22 cellular contexts compared by ENCODE assay signal in genomic region chr6:138716017-138716416, GRCh38. TPM values are rescaled to one million over a fixed set of nuclear protein-coding genes. Genes with fewer than 3 reads are reported as not detected.
DNase-seq lines count a peak whose midpoint lies in the region; ATAC-seq, FAIRE-seq and TF ChIP-seq lines count a peak whose summit lies in the region.
"Had no signal": no experiment of that assay in that cellular context is flagged by ENCODE, and none has a peak within 500 bp of the region (broad histone marks: within the 10 kb centered on the region; RNA-seq: fewer than 3 reads in every experiment).

No MANE protein-coding gene starts in this region.

- ATAC-seq in HG03354 (IDR thresholded peaks at IDR 0.05; ENCODE audit: poor library complexity, severe bottlenecking, unreplicated experiment) = no peak

- FAIRE-seq in GM12892 (lab: Jason Lieb, UNC) = peak; percentile 5
- FAIRE-seq: A204.1 had no signal

- no peak for TF ChIP-seq CTCF in GM20000 (IDR thresholded peaks at IDR 0.05; ENCODE audit: extremely low read depth, missing control alignments)

- DNase-seq in GM12892 (ENCODE audit: insufficient read length) = no peak
- DNase-seq in GM20000 (ENCODE audit: low spot score) = peak; percentile 35
- DNase-seq in iris pigment epithelial cell (ENCODE audit: low read depth) = peak; percentile 25
- no peak for DNase-seq in NCI-H774 (lab: John Stamatoyannopoulos, UW)
- no peak for DNase-seq in NCI-H345 (lab: John Stamatoyannopoulos, UW)
- DNase-seq: 8988T; ACHN; BE2C; C1 segment of cervical spinal cord; CD4-positive, alpha-beta memory T cell; CD4-positive, CD25-positive, alpha-beta regulatory T cell; CD8-positive, alpha-beta memory T cell; COR-L47; DMS 273 treated with DMSO at 0.1 percent for 48 hours; DMS153; DMS53; DMS79; DND-41; EL; GDM1 had no signal

- TF ChIP-seq POLR2A in GM12892 (IDR thresholded peaks at IDR 0.05; ENCODE audit: low read depth, low read length) = no peak

RNA-seq across cellular contexts. Expression of gene CCDC28A, which starts 57.6 kb away (rescaled TPM):
- 22.1 TPM for polyA plus RNA-seq in GM12892 (2012; ENCODE audit: missing spikeins)

Comparison
In these comparisons a context has a peak if more than half of its experiments do, and no peak if none do; other contexts are left out.
1. DNase-seq: peak in GM20000 (single experiment) and iris pigment epithelial cell (single experiment); none in GM12892 (single experiment), NCI-H774 (single experiment) and NCI-H345 (single experiment).